In the genomic region with DNA sequence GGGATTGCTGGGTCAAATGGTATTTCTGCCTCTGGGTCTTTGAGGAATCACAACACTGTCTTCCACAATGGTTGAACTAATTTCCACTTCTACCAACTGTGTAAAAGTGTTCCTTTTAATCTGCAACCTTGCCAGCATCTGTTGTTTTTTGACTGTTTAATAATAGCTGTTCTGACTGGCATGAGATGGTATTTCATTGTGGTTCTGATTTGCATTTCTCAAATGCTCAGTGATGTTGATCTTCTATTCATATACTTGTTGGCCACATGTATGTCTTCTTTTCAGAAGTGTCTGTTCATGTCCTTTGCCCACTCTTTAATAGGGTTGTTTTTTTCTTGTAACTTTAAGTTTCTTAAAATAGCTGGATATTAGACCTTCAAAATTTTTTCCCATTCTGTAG, we compare ENCODE assay signal across 8 cellular contexts.
"Had no signal": no experiment of that assay in that cellular context is flagged by ENCODE, and none has a peak within 500 bp of the region (broad histone marks: within the 10 kb centered on the region; RNA-seq: fewer than 3 reads in every experiment).

No MANE protein-coding gene starts in this region.

- H3K4me3 ChIP-seq: HAP-1, K562 had no signal

- ATAC-seq: HCT116, K562 had no signal

- H3K4me3 Mint-ChIP-seq: HFFc6 had no signal

- H3K27ac Mint-ChIP-seq: HFFc6 had no signal

- H3K36me3 ChIP-seq: HAP-1 had no signal

- H3K4me1 ChIP-seq: HAP-1 had no signal

- DNase-seq: GOT3, H7, HFFc6, IMR-90, KG1 had no signal
